Comparison of ENCODE assay signal across 23 cellular contexts in genomic region chr9:96086936-96087582, GRCh38.
DNase-seq lines count a peak whose midpoint lies in the region; ATAC-seq, FAIRE-seq and TF ChIP-seq lines count a peak whose summit lies in the region.
"Had no signal": no experiment of that assay in that cellular context is flagged by ENCODE, and none has a peak within 500 bp of the region (broad histone marks: within the 10 kb centered on the region; RNA-seq: fewer than 3 reads in every experiment).

No MANE protein-coding gene starts in this region.

- H3K18ac ChIP-seq in H1 (ENCODE audit: extremely low read depth, low read length), result peak overlapping the region; percentile 82

- no peak for FAIRE-seq in H1 (lab: Jason Lieb, UNC)
- FAIRE-seq: A204.1, D721Med, GM12892, GM18507, HepG2 had no signal

- H3F3A ChIP-seq in neural cell (ENCODE audit: insufficient read depth, low read length, poor library complexity, severe bottlenecking), result no peaks in the 10 kb centered on the region

- peak overlapping the region; percentile 29; the same call in 1 of the 2 replicates for H3K4me2 ChIP-seq in BLaER1
- H3K4me2 ChIP-seq in H1 (ENCODE audit: insufficient read depth in 1 of 2, low read depth in 2 of 2, low read length in 2 of 2), result peak overlapping the region; percentile 37 to 43; a peak in 3 of 4 replicates
- H3K4me2 ChIP-seq in neural cell (ENCODE audit: low read length), result peak overlapping the region; percentile 19

- no peaks in the 10 kb centered on the region for H3K27me3 ChIP-seq in BLaER1
- H3K27me3 ChIP-seq in HUES6 (ENCODE audit: control insufficient read depth, insufficient read depth, low read length), result no peaks in the 10 kb centered on the region
- H3K27me3 ChIP-seq in H1 (replicated peaks in 1 of 4; ENCODE audit: control insufficient read depth in 3 of 4, extremely low read depth in 1 of 4, insufficient read depth in 3 of 4, low read length in 3 of 4), result no peaks in the 10 kb centered on the region
- no peaks in the 10 kb centered on the region for H3K27me3 ChIP-seq in neural cell (ENCODE audit: insufficient read depth, low read depth, low read length)
- peaks cover 0 to 22% (median 10%) of the 10 kb centered on the region in 3 donors for H3K27me3 ChIP-seq in psoas muscle (ENCODE audit: insufficient read depth in 3 of 3, low read length in 2 of 3)

- DNase-seq in H1 (ENCODE audit: low read depth in 1 of 2, low spot score in 2 of 2), result no peak
- DNase-seq in psoas muscle, result no peak
- DNase-seq in NCI-H2227 (lab: John Stamatoyannopoulos, UW; ENCODE audit: unreplicated experiment), result no peak
- no peak for DNase-seq in T1000 (lab: John Stamatoyannopoulos, UW)
- DNase-seq in NCI-H2196 (lab: John Stamatoyannopoulos, UW; ENCODE audit: unreplicated experiment), result no peak
- DNase-seq: C1 segment of cervical spinal cord; CD8-positive, alpha-beta memory T cell; KG1; MV-4-11; NCI-H1694 treated with DMSO at 0.1 percent for 48 hours; NCI-H2171; NCI-H446 treated with DMSO at 0.1 percent for 48 hours; NK-92 treated with Interleukin-12 subunit alpha and Interleukin-12 subunit beta, amount 100 ng/mL, for 24 hours; SHP77 had no signal

- 0 out of 2 replicates have a peak overlapping the region, but pooled peaks have one; percentile 22 for H2BK15ac ChIP-seq in H1 (ENCODE audit: low read length)

- intact Hi-C loops in psoas muscle (cut with DNase I), result no loop called here

- H3K9me2 ChIP-seq in neural cell (ENCODE audit: insufficient read depth, low read length), result no peaks in the 10 kb centered on the region

- H3K4me3 ChIP-seq in BLaER1 (no peak overlapping the region), HUES6 (ENCODE audit: low read depth, low read length) (peak overlapping the region; percentile 13; the same call in 1 of the 2 replicates), H1 (ENCODE audit: extremely low read depth in 1 of 4, insufficient read depth in 2 of 4, low read depth in 3 of 4, low read length in 4 of 4) (peak overlapping the region in 1 of 4 experiments; percentile 5; a peak in 1 of 8 replicates), neural cell (ENCODE audit: low read length) (no peak overlapping the region), psoas muscle (no peak overlapping the region)
- H3K4me3 ChIP-seq: SK-N-MC had no signal

- no peak overlapping the region for H3K14ac ChIP-seq in H1 (ENCODE audit: insufficient read length)

- H2BK20ac ChIP-seq in H1 (ENCODE audit: low read length), result peak overlapping the region; percentile 40; the same call in 1 of the 2 replicates

- no peak overlapping the region for H4K5ac ChIP-seq in H1 (ENCODE audit: insufficient read length, low read depth, low read length)

- H3K23ac ChIP-seq in H1 (ENCODE audit: insufficient read length), result no peak overlapping the region

- peak overlapping the region; percentile 42; the same call in 1 of the 2 replicates for H2BK12ac ChIP-seq in H1 (ENCODE audit: low read depth, low read length)

- ATAC-seq in psoas muscle, result no peak
- ATAC-seq: HepG2 had no signal

- TF ChIP-seq EP300 in H1 (IDR thresholded peaks at IDR 0.05; ENCODE audit: borderline replicate concordance in 1 of 2, low read depth in 2 of 2, low read length in 2 of 2) (no peak), neural cell (conservative IDR thresholded peaks at IDR 0.05; ENCODE audit: poor library complexity, severe bottlenecking) (no peak)

- no peak overlapping the region for H4K91ac ChIP-seq in H1 (replicated peaks; ENCODE audit: insufficient read length, low read length)

- H3K9me3 ChIP-seq in BLaER1 (0 out of 2 replicates have a peak, but pooled peaks cover 4% of the 10 kb centered on the region), HUES6 (ENCODE audit: control insufficient read depth, insufficient read depth, low read depth, low read length) (peaks cover 6% of the 10 kb centered on the region; the same call in 1 of the 2 replicates), H1 (ENCODE audit: insufficient read depth in 2 of 2, low read depth in 1 of 2, low read length in 1 of 2) (no peaks in the 10 kb centered on the region), neural cell (ENCODE audit: low read length) (no peaks in the 10 kb centered on the region), psoas muscle (no peaks in the 10 kb centered on the region)

- POLR2A ChIA-PET in H1 (lab: Charles Lee; ENCODE audit: partially characterized antibody), result no interaction called here

- H4K8ac ChIP-seq in H1 (ENCODE audit: extremely low read depth, insufficient read depth, low read length), result no peak overlapping the region; the same call in 1 of the 2 replicates

- H2BK5ac ChIP-seq in H1 (ENCODE audit: low read depth, low read length), result no peak overlapping the region

- H2AFZ ChIP-seq in H1 (ENCODE audit: low read length) (no peak overlapping the region), neural cell (ENCODE audit: low read depth, low read length) (peak overlapping the region; percentile 21)

- H3K79me2 ChIP-seq in H1 (ENCODE audit: control insufficient read depth in 1 of 2, insufficient read depth in 2 of 2, low read length in 2 of 2) (no peaks in the 10 kb centered on the region), neural cell (replicated peaks; ENCODE audit: insufficient read depth, low read length) (no peaks in the 10 kb centered on the region)

- no peak overlapping the region for H2AK5ac ChIP-seq in H1 (ENCODE audit: low read depth, low read length)

- H3K4me1 ChIP-seq in BLaER1, result peaks cover 57% of the 10 kb centered on the region
- H3K4me1 ChIP-seq in HUES6 (ENCODE audit: control insufficient read depth, insufficient read depth, low read length), result peaks cover 18% of the 10 kb centered on the region
- peaks cover 4 to 13% (median 10%) of the 10 kb centered on the region in 4 experiments for H3K4me1 ChIP-seq in H1 (replicated peaks in 1 of 4; ENCODE audit: control insufficient read depth in 3 of 4, insufficient read depth in 4 of 4, low read length in 3 of 4)
- H3K4me1 ChIP-seq in psoas muscle, result no peaks in the 10 kb centered on the region

- no peaks in the 10 kb centered on the region for H4K20me1 ChIP-seq in BLaER1
- H4K20me1 ChIP-seq in H1 (replicated peaks in 1 of 2; ENCODE audit: control insufficient read depth in 1 of 2, insufficient read depth in 2 of 2, low read length in 2 of 2), result no peaks in the 10 kb centered on the region
- no peaks in the 10 kb centered on the region for H4K20me1 ChIP-seq in neural cell (ENCODE audit: insufficient read depth)

- TF ChIP-seq CTCF in H1 (IDR thresholded peaks at IDR 0.05; ENCODE audit: control extremely low read depth in 1 of 3, insufficient read depth in 1 of 3, low read depth in 1 of 3, low read length in 3 of 3) (no peak), neural cell (IDR thresholded peaks at IDR 0.05; ENCODE audit: poor library complexity, severe bottlenecking) (no peak), psoas muscle (IDR thresholded peaks at IDR 0.05) (no peak)

- H3K36me3 ChIP-seq in BLaER1 (no peaks in the 10 kb centered on the region), HUES6 (ENCODE audit: control insufficient read depth, insufficient read depth, low read length) (no peaks in the 10 kb centered on the region), H1 (ENCODE audit: control insufficient read depth in 2 of 4, insufficient read depth in 4 of 4, low read length in 3 of 4) (no peaks in the 10 kb centered on the region), neural cell (ENCODE audit: insufficient read depth, low read length) (no peaks in the 10 kb centered on the region), psoas muscle (ENCODE audit: insufficient read depth in 1 of 2, low read depth in 1 of 2) (no peaks in the 10 kb centered on the region)

- no peak for TF ChIP-seq POLR2A in H1 (IDR thresholded peaks at IDR 0.05; ENCODE audit: control extremely low read depth in 1 of 2, low read depth in 2 of 2, low read length in 2 of 2)

- H3K56ac ChIP-seq in H1 (replicated peaks; ENCODE audit: insufficient read length, low read depth, low read length), result no peak overlapping the region

- TF ChIP-seq RAD21 in H1 (IDR thresholded peaks at IDR 0.05 in 1 of 2, conservative IDR thresholded peaks at IDR 0.05 in 1 of 2; ENCODE audit: low read depth in 2 of 2, low read length in 2 of 2), result no peak
- no peak for TF ChIP-seq RAD21 in neural cell (conservative IDR thresholded peaks at IDR 0.05)

- H3K4ac ChIP-seq in H1 (replicated peaks; ENCODE audit: insufficient read length, low read depth, low read length), result no peak overlapping the region

- H3K9ac ChIP-seq in BLaER1, result no peak overlapping the region
- H3K9ac ChIP-seq in HUES6 (ENCODE audit: low read length), result peak overlapping the region; percentile 29
- no peak overlapping the region for H3K9ac ChIP-seq in H1 (replicated peaks in 1 of 4; ENCODE audit: extremely low read depth in 1 of 4, low read depth in 3 of 4, low read length in 3 of 4)
- no peak overlapping the region for H3K9ac ChIP-seq in neural cell (ENCODE audit: low read length)

- H3K79me1 ChIP-seq in H1 (ENCODE audit: low read depth, low read length), result no peaks in the 10 kb centered on the region

- 84% methylated on average over 16 of the region's 16 CpGs; no CpG with 5 or more reads in 1 of the 2 experiments for WGBS in H1 (ENCODE audit: extremely low coverage in 1 of 2, insufficient coverage in 1 of 2, insufficient read length in 1 of 2, insufficient replicate concordance in 2 of 2, low coverage in 1 of 2, low lambda C conversion rate in 2 of 2, missing lambda C conversion rate in 1 of 2), 2 experiments
- WGBS in psoas muscle, 3 donors, result 45 to 56% (median 50%) methylated on average over 16 of the region's 16 CpGs

- H2BK120ac ChIP-seq in H1 (replicated peaks; ENCODE audit: low read depth, low read length), result no peak overlapping the region

- no peak overlapping the region for H3K27ac ChIP-seq in BLaER1
- peak overlapping the region; percentile 18; the same call in 1 of the 2 replicates for H3K27ac ChIP-seq in HUES6 (ENCODE audit: low read depth, low read length)
- no peak overlapping the region for H3K27ac ChIP-seq in H1 (ENCODE audit: low read depth, low read length)
- H3K27ac ChIP-seq in neural cell (ENCODE audit: low read length), result no peak overlapping the region
- no peak overlapping the region for H3K27ac ChIP-seq in psoas muscle
- H3K27ac ChIP-seq: SK-N-MC had no signal

- no peaks in the 10 kb centered on the region for H3K23me2 ChIP-seq in H1 (ENCODE audit: low read depth, low read length)

- CTCF ChIA-PET in H1 (lab: Charles Lee; ENCODE audit: partially characterized antibody), result interaction anchor here (0.6 to 1.0 kb wide), 3 partner anchors 13 to 239 kb away, joined by 3 to 5 read pairs (median 4); no protein-coding TSS in a partner anchor

TF ChIP-seq in H1, 55 proteins besides CTCF, POLR2A, EP300 and RAD21 (continues in another document):
- TF ChIP-seq HDAC6 (IDR thresholded peaks at IDR 0.05; ENCODE audit: low read depth, low read length) (no peak), CBX5 (IDR thresholded peaks at IDR 0.05; ENCODE audit: low read depth, low read length) (no peak), TCF12 (IDR thresholded peaks at IDR 0.05; ENCODE audit: low read depth, low read length) (no peak), KDM5A (IDR thresholded peaks at IDR 0.05; ENCODE audit: low read length) (no peak)

TF ChIP-seq in neural cell, 6 proteins besides CTCF, POLR2A, EP300 and RAD21 (continues in another document):
- TF ChIP-seq EZH2 (IDR thresholded peaks at IDR 0.05; ENCODE audit: borderline replicate concordance, insufficient read depth, low read length, poor library complexity, severe bottlenecking), result no peak
- no peak for TF ChIP-seq TAF1 (IDR thresholded peaks at IDR 0.05; ENCODE audit: low read depth)
